Comparison of ENCODE assay signal across 10 cellular contexts in the genomic region with DNA sequence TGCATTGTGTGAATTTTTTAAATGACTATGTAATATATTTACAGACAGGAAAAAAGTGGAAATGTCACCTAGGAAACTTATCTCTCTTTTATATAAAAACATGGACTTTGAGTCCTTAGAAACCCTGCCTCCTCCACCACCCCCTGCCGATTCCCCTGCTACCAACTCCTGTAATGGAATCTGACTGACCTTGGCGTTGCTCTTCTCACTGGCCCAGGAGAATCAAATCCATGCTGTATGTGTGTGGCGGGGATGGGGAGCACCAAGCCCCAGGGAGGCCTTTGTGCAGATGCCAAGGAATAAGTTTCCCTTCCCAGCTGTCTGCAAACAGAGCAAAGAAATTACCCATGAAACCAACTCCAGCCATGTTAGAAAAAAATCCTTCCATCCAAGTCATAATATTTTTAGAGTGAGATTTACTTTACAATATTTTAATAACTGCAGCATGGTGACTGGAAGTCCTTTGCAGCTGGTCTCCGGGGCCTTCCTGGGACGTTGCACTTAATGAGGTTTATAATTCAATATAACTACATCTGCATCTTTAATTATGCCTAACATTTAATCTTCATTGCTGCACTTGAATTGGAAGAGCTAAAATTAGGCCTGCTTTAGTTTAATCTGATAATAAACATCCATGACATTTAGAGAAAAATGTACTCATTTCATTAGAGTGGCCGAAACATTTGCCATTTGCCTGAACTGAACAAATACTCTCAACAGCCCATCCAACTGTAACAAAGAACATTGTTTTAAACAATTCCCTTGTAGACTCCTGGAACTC.
"Had no signal": no experiment of that assay in that cellular context is flagged by ENCODE, and none has a peak within 500 bp of the region (broad histone marks: within the 10 kb centered on the region; RNA-seq: fewer than 3 reads in every experiment).

No MANE protein-coding gene starts in this region.

- H3K27ac ChIP-seq: brain microvascular endothelial cell, left lung, testis had no signal

- H3K9me3 ChIP-seq: left lung, testis had no signal

- ATAC-seq: esophagus mucosa; left lung; stimulated activated naive CD8-positive, alpha-beta T cell treated with anti-CD3 and anti-CD28 coated beads, Interleukin-15, Interleukin-2, amounts not matched to agents 100 U/mL and 50 U/mL, for 24 hours; T-helper 17 cell had no signal

- DNase-seq: activated CD4-positive, alpha-beta T cell treated with anti-CD3 and anti-CD28 coated beads, Interleukin-2, amount 50 U/mL, for 1 hour; brain microvascular endothelial cell; left lung; mesenchymal stem cell; stimulated activated CD4-positive, alpha-beta T cell treated with anti-CD3 and anti-CD28 coated beads, Interleukin-4, amount 100 ng/mL, for 1 hour; stimulated activated CD8-positive, alpha-beta memory T cell treated with anti-CD3 and anti-CD28 coated beads, Interleukin-4, amount 100 ng/mL, for 48 hours; stimulated activated naive CD8-positive, alpha-beta T cell treated with anti-CD3 and anti-CD28 coated beads, Interleukin-15, Interleukin-2, amounts not matched to agents 100 U/mL and 50 U/mL, for 24 hours; T-helper 17 cell; testis had no signal

- H3K4me3 ChIP-seq: left lung, testis had no signal

- H3K27me3 ChIP-seq: brain microvascular endothelial cell, left lung, testis had no signal

- H3K36me3 ChIP-seq: brain microvascular endothelial cell, left lung had no signal
